ENCODE assay signal across 11 cellular contexts in genomic region chr15:60370105-60370803, GRCh38. TPM values are rescaled to one million over a fixed set of nuclear protein-coding genes. Genes with fewer than 3 reads are reported as not detected.
A peak's percentile ranks its signal among the peaks of the same experiment; 100 is the strongest.
DNase-seq lines count a peak whose midpoint lies in the region; ATAC-seq and TF ChIP-seq lines count a peak whose summit lies in the region.
"Had no signal": no experiment of that assay in that cellular context is flagged by ENCODE, and none has a peak within 500 bp of the region (broad histone marks: within the 10 kb centered on the region; RNA-seq: fewer than 3 reads in every experiment).

No MANE protein-coding gene starts in this region.

- H3K27ac ChIP-seq in body of pancreas (peak overlapping the region; percentile 16 to 81 (median 56)), smooth muscle cell (ENCODE audit: low read depth) (peak overlapping the region; percentile 99)

- intact Hi-C loops in body of pancreas (cut with DNase I): no loop called here

- WGBS in body of pancreas, 2 donors: 67 to 71% methylated on average over 7 of the region's 7 CpGs
- WGBS in smooth muscle cell (ENCODE audit: low lambda C conversion rate): 82% methylated on average over 7 of the region's 7 CpGs

- no peak for TF ChIP-seq RAD21 in Ishikawa (IDR thresholded peaks at IDR 0.05; ENCODE audit: low read depth)

- H3K4me1 ChIP-seq in body of pancreas: peaks cover 51% of the 10 kb centered on the region
- H3K4me1 ChIP-seq in smooth muscle cell (ENCODE audit: low read depth): peaks cover 63% of the 10 kb centered on the region

- H3K9me3 ChIP-seq in body of pancreas: no peaks in the 10 kb centered on the region
- H3K9me3 ChIP-seq in smooth muscle cell (replicated peaks; ENCODE audit: low read depth): no peaks in the 10 kb centered on the region

- no peaks in the 10 kb centered on the region for H3K36me3 ChIP-seq in body of pancreas (replicated peaks in 1 of 2; ENCODE audit: insufficient read depth in 1 of 2, low read depth in 2 of 2)
- H3K36me3 ChIP-seq in smooth muscle cell (ENCODE audit: low read depth): no peaks in the 10 kb centered on the region

- no peak for TF ChIP-seq POLR2A in body of pancreas (IDR thresholded peaks at IDR 0.05)

- peak overlapping the region; percentile 32 for H3K4me2 ChIP-seq in smooth muscle cell

- H4K20me1 ChIP-seq in smooth muscle cell (ENCODE audit: low read depth): peaks cover 41% of the 10 kb centered on the region

- no peak overlapping the region for H2AFZ ChIP-seq in smooth muscle cell (ENCODE audit: low read depth)

- peaks cover 50% of the 10 kb centered on the region for H3F3A ChIP-seq in smooth muscle cell (ENCODE audit: low read depth)

- TF ChIP-seq EP300 in Ishikawa (IDR thresholded peaks at IDR 0.05; ENCODE audit: borderline replicate concordance): 0 out of 2 replicates have a peak, but pooled peaks have one; percentile 22

- peaks cover 53% of the 10 kb centered on the region for H3K79me2 ChIP-seq in smooth muscle cell (ENCODE audit: low read depth)

- ATAC-seq in body of pancreas (no peak), GM18861 (IDR thresholded peaks at IDR 0.05; ENCODE audit: unreplicated experiment) (no peak)
- ATAC-seq: natural killer cell had no signal

- no peaks in the 10 kb centered on the region for H3K27me3 ChIP-seq in body of pancreas
- no peaks in the 10 kb centered on the region for H3K27me3 ChIP-seq in smooth muscle cell (ENCODE audit: low read depth)

- H3K4me3 ChIP-seq in body of pancreas: no peak overlapping the region
- no peak overlapping the region for H3K4me3 ChIP-seq in smooth muscle cell

- TF ChIP-seq CTCF in body of pancreas (IDR thresholded peaks at IDR 0.05) (no peak), smooth muscle cell (IDR thresholded peaks at IDR 0.05; ENCODE audit: borderline replicate concordance, insufficient read depth, poor library complexity, severe bottlenecking) (no peak)

- DNase-seq in body of pancreas (no peak), iris pigment epithelial cell (ENCODE audit: low read depth) (peak; percentile 80), smooth muscle cell (lab: John Stamatoyannopoulos, UW; ENCODE audit: unreplicated experiment) (no peak), GM19238 (ENCODE audit: insufficient read length, low spot score) (no peak), activated T-cell treated with anti-CD3 and anti-CD28 coated beads for 4 hours (no peak)
- DNase-seq in activated CD4-positive, CD25-positive, alpha-beta regulatory T cell treated with anti-CD3 and anti-CD28 coated beads, Interleukin-2, amount 50 U/mL, for 72 hours: no peak
- DNase-seq: activated CD4-positive, alpha-beta T cell treated with anti-CD3 and anti-CD28 coated beads for 48 hours; effector memory CD4-positive, alpha-beta T cell; natural killer cell had no signal

- H3K9ac ChIP-seq in smooth muscle cell (ENCODE audit: low read depth): peak overlapping the region; percentile 71

TF ChIP-seq in Ishikawa, 13 proteins besides CTCF, POLR2A, EP300 and RAD21:
- no peak for TF ChIP-seq REST (IDR thresholded peaks at IDR 0.05; ENCODE audit: low read depth)
- TF ChIP-seq ZBTB7A (IDR thresholded peaks at IDR 0.05; ENCODE audit: low read depth): no peak
- TF ChIP-seq YY1 (IDR thresholded peaks at IDR 0.05; ENCODE audit: low read depth): no peak
- TF ChIP-seq TAF1 (IDR thresholded peaks at IDR 0.05; ENCODE audit: low read depth): no peak
- no peak for TF ChIP-seq FOXM1 (IDR thresholded peaks at IDR 0.05; ENCODE audit: borderline replicate concordance, low read depth)
- no peak for TF ChIP-seq MAX (IDR thresholded peaks at IDR 0.05)
- no peak for TF ChIP-seq NFIC (IDR thresholded peaks at IDR 0.05)
- no peak for TF ChIP-seq TEAD4 (IDR thresholded peaks at IDR 0.05)
- no peak for TF ChIP-seq CEBPB (IDR thresholded peaks at IDR 0.05)
- no peak for TF ChIP-seq USF1 (IDR thresholded peaks at IDR 0.05)
- no peak for TF ChIP-seq CREB1 (IDR thresholded peaks at IDR 0.05; ENCODE audit: low read depth)
- TF ChIP-seq EGR1 (IDR thresholded peaks at IDR 0.05): no peak

RNA-seq across cellular contexts. Expression of gene ANXA2, which starts 27.5 kb away (rescaled TPM):
- total RNA-seq in body of pancreas: 100 to 1,000 TPM; 265 to 341 TPM
- 2,380 and 2,477 TPM in 2 replicates for total RNA-seq in smooth muscle cell
- 2,665 and 3,194 TPM in 2 replicates for polyA plus RNA-seq in smooth muscle cell
